16 cellular contexts compared by ENCODE assay signal in the genomic region with DNA sequence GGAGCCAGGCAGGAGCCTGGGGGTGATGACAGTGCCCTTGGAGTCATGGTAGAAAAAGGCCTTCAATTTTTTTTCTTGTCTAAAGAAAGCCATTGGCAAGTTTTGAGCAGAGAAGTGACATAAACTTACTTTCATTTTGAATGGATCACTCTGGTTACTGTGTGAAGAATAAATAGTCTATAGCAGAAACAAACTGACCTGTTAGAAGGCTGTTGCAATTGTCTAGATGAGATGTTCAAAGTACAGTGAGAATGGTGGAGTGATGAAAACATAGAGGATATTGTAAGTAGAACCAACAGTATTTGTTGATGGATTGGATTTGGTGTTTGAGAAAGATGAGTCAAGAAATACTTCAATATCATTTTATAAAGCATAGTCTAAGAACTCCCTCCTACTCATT.
DNase-seq lines count a peak whose midpoint lies in the region; ATAC-seq, FAIRE-seq and TF ChIP-seq lines count a peak whose summit lies in the region.
"Had no signal": no experiment of that assay in that cellular context is flagged by ENCODE, and none has a peak within 500 bp of the region (broad histone marks: within the 10 kb centered on the region; RNA-seq: fewer than 3 reads in every experiment).

No MANE protein-coding gene starts in this region.

- in situ Hi-C loops in GM12878 (cut with MboI) = no loop called here

- H3K36me3 ChIP-seq in GM12878 (ENCODE audit: control insufficient read depth in 2 of 2, insufficient read depth in 2 of 2, low read length in 1 of 2) (no peaks in the 10 kb centered on the region), prostate gland (no peaks in the 10 kb centered on the region)

- H2AFZ ChIP-seq in GM12878 (ENCODE audit: control insufficient read depth, low read depth, low read length) = no peak overlapping the region

- POLR2A ChIA-PET in GM12878 (lab: Charles Lee) = no interaction called here

- TF ChIP-seq POLR2A in GM12878 (IDR thresholded peaks at IDR 0.05; ENCODE audit: low read depth, low read length) (no peak), prostate gland (IDR thresholded peaks at IDR 0.05) (no peak)

- SMC1A ChIA-PET in GM12878 (lab: Charles Lee; ENCODE audit: uncharacterized antibody, unreplicated experiment) = no interaction called here

- no peaks in the 10 kb centered on the region for H3K79me2 ChIP-seq in GM12878 (ENCODE audit: control insufficient read depth, insufficient read depth, low read length)

- ATAC-seq in HG02798 (IDR thresholded peaks at IDR 0.05; ENCODE audit: poor library complexity, unreplicated experiment) (peak; percentile 36), GM12878 (peak; percentile 46), HG03457 (IDR thresholded peaks at IDR 0.05; ENCODE audit: unreplicated experiment) (no peak), GM21529 (IDR thresholded peaks at IDR 0.05; ENCODE audit: unreplicated experiment) (no peak)
- ATAC-seq: HCT116, K562 had no signal

- TF ChIP-seq CTCF in GM12878 (IDR thresholded peaks at IDR 0.05 in 2 of 3, conservative IDR thresholded peaks at IDR 0.05 in 1 of 3; ENCODE audit: control insufficient read depth in 2 of 3, extremely low read depth in 1 of 3, insufficient read depth in 1 of 3, low read depth in 3 of 3, low read length in 3 of 3) (no peak), prostate gland (IDR thresholded peaks at IDR 0.05) (no peak)

- H3K27me3 ChIP-seq in GM12878 (replicated peaks in 1 of 2; ENCODE audit: control insufficient read depth in 2 of 2, insufficient read depth in 2 of 2, low read length in 1 of 2) (no peaks in the 10 kb centered on the region), prostate gland (replicated peaks; ENCODE audit: insufficient read depth) (no peaks in the 10 kb centered on the region)

- no peak overlapping the region for H3K27ac ChIP-seq in GM12878 (ENCODE audit: control insufficient read depth, insufficient read depth)
- no peak overlapping the region for H3K27ac ChIP-seq in prostate gland
- H3K27ac ChIP-seq: 22Rv1, HL-60 had no signal

- H4K20me1 ChIP-seq in GM12878 (ENCODE audit: control insufficient read depth, insufficient read depth) = no peaks in the 10 kb centered on the region

- DNase-seq in DMS53 (lab: John Stamatoyannopoulos, UW) (peak; percentile 12), DMS53 treated with DMSO at 0.1 percent for 48 hours (lab: John Stamatoyannopoulos, UW; ENCODE audit: unreplicated experiment) (no peak), GM12878 (ENCODE audit: low read depth, low spot score) (no peak), prostate gland (ENCODE audit: low spot score) (no peak)
- DNase-seq: Caco-2; CD8-positive, alpha-beta memory T cell; DMS79; Karpas-422 had no signal

- no peak for FAIRE-seq in GM12878 (lab: Jason Lieb, UNC)
- FAIRE-seq: GM12892, K562 had no signal

- no peak for TF ChIP-seq EP300 in GM12878 (IDR thresholded peaks at IDR 0.05; ENCODE audit: borderline replicate concordance in 1 of 2, control insufficient read depth in 1 of 2, low read depth in 2 of 2, low read length in 2 of 2)

- H3K9ac ChIP-seq in GM12878 (ENCODE audit: control insufficient read depth, insufficient read depth, low read length) = no peak overlapping the region

- no peak for TF ChIP-seq RAD21 in GM12878 (IDR thresholded peaks at IDR 0.05; ENCODE audit: insufficient read depth, low read depth, low read length)

- BruUV-seq in GM12878 (replicated peaks; lab: Mats Ljungman, UMichigan) = no TSS peak

- H3K4me1 ChIP-seq in GM12878 (ENCODE audit: control insufficient read depth, insufficient read depth, low read length) (no peaks in the 10 kb centered on the region), prostate gland (replicated peaks) (no peaks in the 10 kb centered on the region)

- H3K9me3 ChIP-seq in GM12878 (replicated peaks; ENCODE audit: control insufficient read depth, insufficient read depth, low read length) (no peaks in the 10 kb centered on the region), prostate gland (no peaks in the 10 kb centered on the region)
- H3K9me3 ChIP-seq: Caco-2 had no signal

- CTCF ChIA-PET in GM12878 (lab: Yijun Ruan, JAX) = no interaction called here

- H3K4me2 ChIP-seq in GM12878 (ENCODE audit: control insufficient read depth, insufficient read depth) = no peak overlapping the region

- RAD21 ChIA-PET in GM12878 (lab: Charles Lee; ENCODE audit: unreplicated experiment) = no interaction called here

- H3K4me3 ChIP-seq in GM12878 (no peak overlapping the region), prostate gland (no peak overlapping the region)
- H3K4me3 ChIP-seq: K562 had no signal

- intact Hi-C loops in GM12878 (cut with micrococcal nuclease; ENCODE audit: unreplicated experiment) (no loop called here), prostate gland (cut with DNase I) (no loop called here)

TF ChIP-seq in GM12878, 131 proteins besides CTCF, POLR2A, EP300 and RAD21 (continues in another document):
- TF ChIP-seq CHD4 (IDR thresholded peaks at IDR 0.05) = no peak
- TF ChIP-seq MXI1 (IDR thresholded peaks at IDR 0.05; ENCODE audit: low read depth, low read length) = no peak
- TF ChIP-seq, protein P1, sequence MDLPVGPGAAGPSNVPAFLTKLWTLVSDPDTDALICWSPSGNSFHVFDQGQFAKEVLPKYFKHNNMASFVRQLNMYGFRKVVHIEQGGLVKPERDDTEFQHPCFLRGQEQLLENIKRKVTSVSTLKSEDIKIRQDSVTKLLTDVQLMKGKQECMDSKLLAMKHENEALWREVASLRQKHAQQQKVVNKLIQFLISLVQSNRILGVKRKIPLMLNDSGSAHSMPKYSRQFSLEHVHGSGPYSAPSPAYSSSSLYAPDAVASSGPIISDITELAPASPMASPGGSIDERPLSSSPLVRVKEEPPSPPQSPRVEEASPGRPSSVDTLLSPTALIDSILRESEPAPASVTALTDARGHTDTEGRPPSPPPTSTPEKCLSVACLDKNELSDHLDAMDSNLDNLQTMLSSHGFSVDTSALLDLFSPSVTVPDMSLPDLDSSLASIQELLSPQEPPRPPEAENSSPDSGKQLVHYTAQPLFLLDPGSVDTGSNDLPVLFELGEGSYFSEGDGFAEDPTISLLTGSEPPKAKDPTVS (IDR thresholded peaks at IDR 0.05; ENCODE audit: low read depth, low read length) = no peak
- TF ChIP-seq MTA2 (IDR thresholded peaks at IDR 0.05; ENCODE audit: low read depth) = no peak
- TF ChIP-seq, protein P2, sequence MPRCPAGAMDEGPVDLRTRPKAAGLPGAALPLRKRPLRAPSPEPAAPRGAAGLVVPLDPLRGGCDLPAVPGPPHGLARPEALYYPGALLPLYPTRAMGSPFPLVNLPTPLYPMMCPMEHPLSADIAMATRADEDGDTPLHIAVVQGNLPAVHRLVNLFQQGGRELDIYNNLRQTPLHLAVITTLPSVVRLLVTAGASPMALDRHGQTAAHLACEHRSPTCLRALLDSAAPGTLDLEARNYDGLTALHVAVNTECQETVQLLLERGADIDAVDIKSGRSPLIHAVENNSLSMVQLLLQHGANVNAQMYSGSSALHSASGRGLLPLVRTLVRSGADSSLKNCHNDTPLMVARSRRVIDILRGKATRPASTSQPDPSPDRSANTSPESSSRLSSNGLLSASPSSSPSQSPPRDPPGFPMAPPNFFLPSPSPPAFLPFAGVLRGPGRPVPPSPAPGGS (IDR thresholded peaks at IDR 0.05; ENCODE audit: borderline replicate concordance, insufficient read depth, low read depth, low read length, poor library complexity, severe bottlenecking) = no peak
- TF ChIP-seq TCF12 (IDR thresholded peaks at IDR 0.05; ENCODE audit: low read depth, low read length) = no peak
- no peak for TF ChIP-seq ZZZ3 (IDR thresholded peaks at IDR 0.05; ENCODE audit: control insufficient read depth, insufficient read length, low read depth)
- TF ChIP-seq, protein P3, sequence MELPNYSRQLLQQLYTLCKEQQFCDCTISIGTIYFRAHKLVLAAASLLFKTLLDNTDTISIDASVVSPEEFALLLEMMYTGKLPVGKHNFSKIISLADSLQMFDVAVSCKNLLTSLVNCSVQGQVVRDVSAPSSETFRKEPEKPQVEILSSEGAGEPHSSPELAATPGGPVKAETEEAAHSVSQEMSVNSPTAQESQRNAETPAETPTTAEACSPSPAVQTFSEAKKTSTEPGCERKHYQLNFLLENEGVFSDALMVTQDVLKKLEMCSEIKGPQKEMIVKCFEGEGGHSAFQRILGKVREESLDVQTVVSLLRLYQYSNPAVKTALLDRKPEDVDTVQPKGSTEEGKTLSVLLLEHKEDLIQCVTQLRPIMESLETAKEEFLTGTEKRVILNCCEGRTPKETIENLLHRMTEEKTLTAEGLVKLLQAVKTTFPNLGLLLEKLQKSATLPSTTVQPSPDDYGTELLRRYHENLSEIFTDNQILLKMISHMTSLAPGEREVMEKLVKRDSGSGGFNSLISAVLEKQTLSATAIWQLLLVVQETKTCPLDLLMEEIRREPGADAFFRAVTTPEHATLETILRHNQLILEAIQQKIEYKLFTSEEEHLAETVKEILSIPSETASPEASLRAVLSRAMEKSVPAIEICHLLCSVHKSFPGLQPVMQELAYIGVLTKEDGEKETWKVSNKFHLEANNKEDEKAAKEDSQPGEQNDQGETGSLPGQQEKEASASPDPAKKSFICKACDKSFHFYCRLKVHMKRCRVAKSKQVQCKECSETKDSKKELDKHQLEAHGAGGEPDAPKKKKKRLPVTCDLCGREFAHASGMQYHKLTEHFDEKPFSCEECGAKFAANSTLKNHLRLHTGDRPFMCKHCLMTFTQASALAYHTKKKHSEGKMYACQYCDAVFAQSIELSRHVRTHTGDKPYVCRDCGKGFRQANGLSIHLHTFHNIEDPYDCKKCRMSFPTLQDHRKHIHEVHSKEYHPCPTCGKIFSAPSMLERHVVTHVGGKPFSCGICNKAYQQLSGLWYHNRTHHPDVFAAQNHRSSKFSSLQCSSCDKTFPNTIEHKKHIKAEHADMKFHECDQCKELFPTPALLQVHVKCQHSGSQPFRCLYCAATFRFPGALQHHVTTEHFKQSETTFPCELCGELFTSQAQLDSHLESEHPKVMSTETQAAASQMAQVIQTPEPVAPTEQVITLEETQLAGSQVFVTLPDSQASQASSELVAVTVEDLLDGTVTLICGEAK (IDR thresholded peaks at IDR 0.05; ENCODE audit: borderline replicate concordance) = no peak
- TF ChIP-seq SMARCA5 (IDR thresholded peaks at IDR 0.05) = no peak
- TF ChIP-seq NRF1 (conservative IDR thresholded peaks at IDR 0.05; ENCODE audit: low read depth, low read length) = no peak

Comparison
In these comparisons a context has a peak if more than half of its experiments do, and no peak if none do; other contexts are left out.
1. ATAC-seq: peak in HG02798 (single experiment) and GM12878 (single experiment); none in HG03457 (single experiment) and GM21529 (single experiment).